ENCODE assay signal across 28 cellular contexts in the genomic region with DNA sequence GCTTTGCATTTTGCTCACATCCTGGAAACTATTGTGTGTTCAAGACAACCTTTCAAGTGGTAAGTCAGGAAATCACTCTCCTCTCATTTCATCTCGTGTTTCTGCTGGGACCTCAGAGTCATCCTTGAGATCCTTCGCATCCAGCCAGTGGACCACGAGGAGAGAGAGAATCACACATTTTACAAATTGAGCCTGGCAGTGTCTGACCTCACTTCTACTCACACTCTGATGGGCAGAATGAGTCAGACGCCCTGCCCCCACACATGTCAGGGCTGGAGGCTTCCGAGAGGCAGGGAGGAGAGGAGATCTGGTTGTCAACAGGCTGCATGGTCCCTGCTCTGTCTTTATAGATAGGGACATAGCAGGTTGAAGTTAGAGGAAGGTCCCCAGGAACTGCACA.
DNase-seq lines count a peak whose midpoint lies in the region; ATAC-seq, FAIRE-seq and TF ChIP-seq lines count a peak whose summit lies in the region.
"Had no signal": no experiment of that assay in that cellular context is flagged by ENCODE, and none has a peak within 500 bp of the region (broad histone marks: within the 10 kb centered on the region; RNA-seq: fewer than 3 reads in every experiment).

No MANE protein-coding gene starts in this region.

- POLR2A ChIA-PET in H1 (lab: Charles Lee; ENCODE audit: partially characterized antibody): no interaction called here

- H4K8ac ChIP-seq in H1 (ENCODE audit: extremely low read depth, insufficient read depth, low read length): no peak overlapping the region

- H3K4me3 ChIP-seq in H1 (ENCODE audit: extremely low read depth in 1 of 4, insufficient read depth in 2 of 4, low read depth in 3 of 4, low read length in 4 of 4) (no peak overlapping the region), uterus (no peak overlapping the region)
- H3K4me3 ChIP-seq: adrenal gland; BLaER1 treated with 17β-estradiol and CSF1 and Interleukin-3, amounts not matched to agents 10 nM and 100 nM; body of pancreas; Peyer's patch; smooth muscle cell had no signal

- no peak overlapping the region for H3K18ac ChIP-seq in H1 (ENCODE audit: extremely low read depth, low read length)

- H3K79me2 ChIP-seq in H1 (ENCODE audit: control insufficient read depth in 1 of 2, insufficient read depth in 2 of 2, low read length in 2 of 2): no peaks in the 10 kb centered on the region

- no peak overlapping the region for H2AK5ac ChIP-seq in H1 (ENCODE audit: low read depth, low read length)

- no peak overlapping the region for H2BK12ac ChIP-seq in H1 (ENCODE audit: low read depth, low read length)

- TF ChIP-seq EP300 in H1 (IDR thresholded peaks at IDR 0.05; ENCODE audit: borderline replicate concordance in 1 of 2, low read depth in 2 of 2, low read length in 2 of 2): no peak

- H4K5ac ChIP-seq in H1 (ENCODE audit: insufficient read length, low read depth, low read length): no peak overlapping the region

- H3K4me1 ChIP-seq in H1 (replicated peaks in 1 of 4; ENCODE audit: control insufficient read depth in 3 of 4, insufficient read depth in 4 of 4, low read length in 3 of 4): peaks cover 0 to 3% (median 0%) of the 10 kb centered on the region in 4 experiments; a peak in 1 of 7 replicates
- no peaks in the 10 kb centered on the region for H3K4me1 ChIP-seq in uterus
- H3K4me1 ChIP-seq: adrenal gland, body of pancreas, Peyer's patch had no signal

- no peak overlapping the region for H3K14ac ChIP-seq in H1 (ENCODE audit: insufficient read length)

- H4K20me1 ChIP-seq in H1 (replicated peaks in 1 of 2; ENCODE audit: control insufficient read depth in 1 of 2, insufficient read depth in 2 of 2, low read length in 2 of 2): peaks cover 0 to 2% of the 10 kb centered on the region in 2 experiments
- H4K20me1 ChIP-seq: BLaER1 treated with 17β-estradiol and CSF1 and Interleukin-3, amounts not matched to agents 10 nM and 100 nM had no signal

- no peak for TF ChIP-seq CTCF in H1 (IDR thresholded peaks at IDR 0.05; ENCODE audit: control extremely low read depth in 1 of 3, insufficient read depth in 1 of 3, low read depth in 1 of 3, low read length in 3 of 3)
- TF ChIP-seq CTCF in uterus (IDR thresholded peaks at IDR 0.05): no peak

- no peak overlapping the region for H3K56ac ChIP-seq in H1 (replicated peaks; ENCODE audit: insufficient read length, low read depth, low read length)

- H3K9me3 Mint-ChIP-seq in activated naive CD4-positive, alpha-beta T cell treated with anti-CD3 and anti-CD28 coated beads, Interleukin-2, amount 50 U/mL, for 72 hours: peaks cover 5 to 6% of the 10 kb centered on the region in 2 donors
- H3K9me3 Mint-ChIP-seq: central memory CD8-positive, alpha-beta T cell; stimulated activated effector memory CD8-positive, alpha-beta T cell treated with anti-CD3 and anti-CD28 coated beads, Interleukin-12 subunit alpha, Interleukin-12 subunit beta, amount 100 ng/mL, for 72 hours had no signal

- H3K79me1 ChIP-seq in H1 (ENCODE audit: low read depth, low read length): no peaks in the 10 kb centered on the region

- no peaks in the 10 kb centered on the region for H3K36me3 ChIP-seq in H1 (ENCODE audit: control insufficient read depth in 2 of 4, insufficient read depth in 4 of 4, low read length in 3 of 4)
- H3K36me3 ChIP-seq in uterus: no peaks in the 10 kb centered on the region
- H3K36me3 ChIP-seq: adrenal gland; BLaER1 treated with 17β-estradiol and CSF1 and Interleukin-3, amounts not matched to agents 10 nM and 100 nM; Peyer's patch had no signal

- no peaks in the 10 kb centered on the region; a peak in 1 of 7 replicates for H3K27me3 ChIP-seq in H1 (replicated peaks in 1 of 4; ENCODE audit: control insufficient read depth in 3 of 4, extremely low read depth in 1 of 4, insufficient read depth in 3 of 4, low read length in 3 of 4)
- no peaks in the 10 kb centered on the region for H3K27me3 ChIP-seq in uterus
- H3K27me3 ChIP-seq: BLaER1 treated with 17β-estradiol and CSF1 and Interleukin-3, amounts not matched to agents 10 nM and 100 nM; body of pancreas; Peyer's patch had no signal

- H2BK20ac ChIP-seq in H1 (ENCODE audit: low read length): no peak overlapping the region

- no peak overlapping the region for H3K27ac Mint-ChIP-seq in activated naive CD4-positive, alpha-beta T cell treated with anti-CD3 and anti-CD28 coated beads, Interleukin-2, amount 50 U/mL, for 72 hours
- H3K27ac Mint-ChIP-seq: stimulated activated effector memory CD8-positive, alpha-beta T cell treated with anti-CD3 and anti-CD28 coated beads, Interleukin-12 subunit alpha, Interleukin-12 subunit beta, amount 100 ng/mL, for 72 hours had no signal

- peak; percentile 65 to 85 for ATAC-seq in activated naive CD4-positive, alpha-beta T cell treated with anti-CD3 and anti-CD28 coated beads, Interleukin-2, amount 50 U/mL, for 72 hours
- ATAC-seq in stimulated activated naive CD8-positive, alpha-beta T cell treated with anti-CD3 and anti-CD28 coated beads, Interleukin-15, Interleukin-2, amounts not matched to agents 100 U/mL and 50 U/mL, for 24 hours: peak; percentile 77
- ATAC-seq in left cardiac atrium: no peak
- ATAC-seq: body of pancreas; HCT116; right cardiac atrium; stimulated activated effector memory CD8-positive, alpha-beta T cell treated with anti-CD3 and anti-CD28 coated beads, Interleukin-12 subunit alpha, Interleukin-12 subunit beta, amount 100 ng/mL, for 72 hours had no signal

- H3K9ac ChIP-seq in H1 (replicated peaks in 1 of 4; ENCODE audit: extremely low read depth in 1 of 4, low read depth in 3 of 4, low read length in 3 of 4): no peak overlapping the region
- H3K9ac ChIP-seq: BLaER1 treated with 17β-estradiol and CSF1 and Interleukin-3, amounts not matched to agents 10 nM and 100 nM had no signal

- H4K91ac ChIP-seq in H1 (replicated peaks; ENCODE audit: insufficient read length, low read length): no peak overlapping the region

- WGBS in H1 (ENCODE audit: extremely low coverage in 1 of 2, insufficient coverage in 1 of 2, insufficient read length in 1 of 2, insufficient replicate concordance in 2 of 2, low coverage in 1 of 2, low lambda C conversion rate in 2 of 2, missing lambda C conversion rate in 1 of 2), 2 experiments: 85% methylated on average over 5 of the region's 5 CpGs; no CpG with 5 or more reads in 1 of the 2 experiments

- no peak overlapping the region for H3K27ac ChIP-seq in H1 (ENCODE audit: low read depth, low read length)
- H3K27ac ChIP-seq in uterus: no peak overlapping the region
- H3K27ac ChIP-seq: adrenal gland; BLaER1 treated with 17β-estradiol and CSF1 and Interleukin-3, amounts not matched to agents 10 nM and 100 nM; body of pancreas; Peyer's patch had no signal

- H3K23ac ChIP-seq in H1 (ENCODE audit: insufficient read length): no peak overlapping the region

- no peaks in the 10 kb centered on the region for H3K36me3 Mint-ChIP-seq in activated naive CD4-positive, alpha-beta T cell treated with anti-CD3 and anti-CD28 coated beads, Interleukin-2, amount 50 U/mL, for 72 hours
- H3K36me3 Mint-ChIP-seq: stimulated activated effector memory CD8-positive, alpha-beta T cell treated with anti-CD3 and anti-CD28 coated beads, Interleukin-12 subunit alpha, Interleukin-12 subunit beta, amount 100 ng/mL, for 72 hours had no signal

- H3K9me3 ChIP-seq in H1 (ENCODE audit: insufficient read depth in 2 of 2, low read depth in 1 of 2, low read length in 1 of 2): no peaks in the 10 kb centered on the region
- no peaks in the 10 kb centered on the region for H3K9me3 ChIP-seq in uterus
- H3K9me3 ChIP-seq: adrenal gland; BLaER1 treated with 17β-estradiol and CSF1 and Interleukin-3, amounts not matched to agents 10 nM and 100 nM; body of pancreas; Peyer's patch had no signal

- no peak overlapping the region for H3K4ac ChIP-seq in H1 (replicated peaks; ENCODE audit: insufficient read length, low read depth, low read length)

- TF ChIP-seq POLR2A in H1 (IDR thresholded peaks at IDR 0.05; ENCODE audit: control extremely low read depth in 1 of 2, low read depth in 2 of 2, low read length in 2 of 2) (no peak), uterus (IDR thresholded peaks at IDR 0.05) (no peak)

- DNase-seq in activated naive CD4-positive, alpha-beta T cell treated with anti-CD3 and anti-CD28 coated beads, Interleukin-2, amount 50 U/mL, for 72 hours (ENCODE audit: low spot score in 2 of 2): peak in 1 of 2 donors; percentile 13
- no peak for DNase-seq in activated naive CD4-positive, alpha-beta T cell treated with anti-CD3 and anti-CD28 coated beads, Interleukin-2, amount 50 U/mL, for 16 hours
- peak; percentile 2 for DNase-seq in OCI-M1 (lab: John Stamatoyannopoulos, UW)
- DNase-seq in H1 (ENCODE audit: low read depth in 1 of 2, low spot score in 2 of 2): no peak
- DNase-seq in stimulated activated naive CD8-positive, alpha-beta T cell treated with anti-CD3 and anti-CD28 coated beads, Interleukin-15, Interleukin-2, amounts not matched to agents 100 U/mL and 50 U/mL, for 24 hours: peak; percentile 33
- DNase-seq in uterus: no peak
- no peak for DNase-seq in left cardiac atrium
- DNase-seq: activated gamma-delta T cell, body of pancreas, erythroblast, hypothalamus, Karpas-422, NCI-H1436, NCI-H2081, NCI-H2227 treated with DMSO at 0.1 percent for 48 hours, NCI-H526, Peyer's patch, right cardiac atrium, SHP77 treated with DMSO at 0.1 percent for 48 hours, substantia nigra, T-helper 2 cell, trophoblast cell had no signal

- CTCF ChIA-PET in H1 (lab: Charles Lee; ENCODE audit: partially characterized antibody): no interaction called here

- H3K4me2 ChIP-seq in H1 (ENCODE audit: insufficient read depth in 1 of 2, low read depth in 2 of 2, low read length in 2 of 2): no peak overlapping the region
- H3K4me2 ChIP-seq: BLaER1 treated with 17β-estradiol and CSF1 and Interleukin-3, amounts not matched to agents 10 nM and 100 nM; smooth muscle cell had no signal

- no peak overlapping the region for H2BK120ac ChIP-seq in H1 (replicated peaks; ENCODE audit: low read depth, low read length)

- no peak overlapping the region for H2AFZ ChIP-seq in H1 (ENCODE audit: low read length)

- no peak overlapping the region for H2BK15ac ChIP-seq in H1 (ENCODE audit: low read length)

- FAIRE-seq in H1 (lab: Jason Lieb, UNC): no peak

- intact Hi-C loops in uterus (cut with DNase I; ENCODE audit: low total_unique reads): no loop called here
- intact Hi-C loops in left cardiac atrium (cut with DNase I): no loop called here

- H2BK5ac ChIP-seq in H1 (ENCODE audit: low read depth, low read length): 0 out of 2 replicates have a peak overlapping the region, but pooled peaks have one; percentile 31

- no peak for TF ChIP-seq RAD21 in H1 (IDR thresholded peaks at IDR 0.05 in 1 of 2, conservative IDR thresholded peaks at IDR 0.05 in 1 of 2; ENCODE audit: low read depth in 2 of 2, low read length in 2 of 2)

- peaks cover 4% of the 10 kb centered on the region; the same call in 1 of the 2 replicates for H3K23me2 ChIP-seq in H1 (ENCODE audit: low read depth, low read length)

TF ChIP-seq in H1, 55 proteins besides CTCF, POLR2A, EP300 and RAD21 (continues in another document):
- TF ChIP-seq SRF (IDR thresholded peaks at IDR 0.05; ENCODE audit: low read depth, low read length) (no peak), CHD1 (IDR thresholded peaks at IDR 0.05; ENCODE audit: low read depth, low read length) (no peak)

Comparison
In these comparisons a context has a peak if more than half of its experiments do, and no peak if none do; other contexts are left out.
1. ATAC-seq: peak in activated naive CD4-positive, alpha-beta T cell treated with anti-CD3 and anti-CD28 coated beads, Interleukin-2, amount 50 U/mL, for 72 hours (2 of 2) and stimulated activated naive CD8-positive, alpha-beta T cell treated with anti-CD3 and anti-CD28 coated beads, Interleukin-15, Interleukin-2, amounts not matched to agents 100 U/mL and 50 U/mL, for 24 hours (single experiment); none in left cardiac atrium (0 of 2).
2. DNase-seq: peak in OCI-M1 (single experiment) and stimulated activated naive CD8-positive, alpha-beta T cell treated with anti-CD3 and anti-CD28 coated beads, Interleukin-15, Interleukin-2, amounts not matched to agents 100 U/mL and 50 U/mL, for 24 hours (single experiment); none in activated naive CD4-positive, alpha-beta T cell treated with anti-CD3 and anti-CD28 coated beads, Interleukin-2, amount 50 U/mL, for 16 hours (single experiment), H1 (0 of 2), uterus (0 of 2) and left cardiac atrium (single experiment).